22 cellular contexts compared by ENCODE assay signal in genomic region chr6:13233106-13233505, GRCh38.
"Had no signal": no experiment of that assay in that cellular context is flagged by ENCODE, and none has a peak within 500 bp of the region (broad histone marks: within the 10 kb centered on the region; RNA-seq: fewer than 3 reads in every experiment).

No MANE protein-coding gene starts in this region.

- H3K4me2 ChIP-seq: KMS-11, SK-N-SH had no signal

- H3K9ac ChIP-seq: KMS-11, SK-N-SH had no signal

- DNase-seq: IMR-90, Kasumi-1, MM.1S, NCI-H1092 treated with DMSO at 0.1 percent for 48 hours, NCI-H1436, NCI-H187, NCI-H2029, NCI-H2081 treated with DMSO at 0.1 percent for 48 hours, NCI-H2171, NCI-H226, NCI-H446, NCI-H510A, NCI-H524 treated with DMSO at 0.1 percent for 48 hours, NCI-H69, NCI-H774, PC-3, SHP77, SK-N-SH, SW 1271 had no signal

- H3K4me3 ChIP-seq: K562 had no signal

- H3K9me3 ChIP-seq: SK-N-SH had no signal

- H3K27ac ChIP-seq: KMS-11, RWPE1 had no signal
